ENCODE assay signal across 17 cellular contexts in the genomic region with DNA sequence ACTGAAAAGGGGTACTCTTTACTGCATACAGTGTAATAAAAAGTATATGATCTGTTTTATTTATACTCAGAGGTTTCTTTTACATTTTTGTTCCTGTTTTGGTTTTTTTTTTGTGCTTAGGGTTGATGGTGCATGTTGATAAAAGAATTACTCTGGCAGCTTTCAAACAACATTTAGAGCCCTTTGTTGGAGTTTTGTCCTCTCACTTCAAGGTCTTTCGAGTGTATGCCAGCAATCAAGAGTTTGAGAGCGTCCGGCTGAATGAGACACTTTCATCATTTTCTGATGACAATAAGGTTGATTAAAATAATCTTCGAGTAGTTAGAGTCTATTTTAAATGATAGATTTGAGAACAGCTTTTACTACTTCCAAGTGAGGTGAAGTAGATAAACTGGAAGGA.
DNase-seq lines count a peak whose midpoint lies in the region; ATAC-seq, FAIRE-seq and TF ChIP-seq lines count a peak whose summit lies in the region.
"Had no signal": no experiment of that assay in that cellular context is flagged by ENCODE, and none has a peak within 500 bp of the region (broad histone marks: within the 10 kb centered on the region; RNA-seq: fewer than 3 reads in every experiment).

No MANE protein-coding gene starts in this region.

- H3K4me3 ChIP-seq in heart right ventricle (no peak overlapping the region), hepatocyte (no peak overlapping the region)
- H3K4me3 ChIP-seq: MG63 had no signal

- no peak overlapping the region for H2AFZ ChIP-seq in hepatocyte

- no peaks in the 10 kb centered on the region for H3K9me3 ChIP-seq in heart right ventricle
- H3K9me3 ChIP-seq in hepatocyte (ENCODE audit: low read depth) = no peaks in the 10 kb centered on the region
- H3K9me3 ChIP-seq: MG63 had no signal

- no peak for TF ChIP-seq CTCF in heart right ventricle (IDR thresholded peaks at IDR 0.05)
- TF ChIP-seq CTCF in hepatocyte (IDR thresholded peaks at IDR 0.05; ENCODE audit: poor library complexity) = no peak

- H3K27ac ChIP-seq in heart right ventricle (peak overlapping the region in 7 of 10 donors; percentile 5 to 64 (median 43)), hepatocyte (peak overlapping the region; percentile 53)

- peak overlapping the region; percentile 38 for H3K27ac Mint-ChIP-seq in stimulated activated effector memory CD8-positive, alpha-beta T cell treated with anti-CD3 and anti-CD28 coated beads, Interleukin-12 subunit alpha, Interleukin-12 subunit beta, amount 100 ng/mL, for 72 hours
- H3K27ac Mint-ChIP-seq: B cell had no signal

- 56 to 58% methylated on average over 4 of the region's 4 CpGs for WGBS in heart right ventricle, 2 donors
- WGBS in hepatocyte (ENCODE audit: low lambda C conversion rate, missing lambda C conversion rate) = 62% methylated on average over 4 of the region's 4 CpGs

- no peak overlapping the region for H3K4me2 ChIP-seq in hepatocyte

- H3K9me3 Mint-ChIP-seq in stimulated activated effector memory CD8-positive, alpha-beta T cell treated with anti-CD3 and anti-CD28 coated beads, Interleukin-12 subunit alpha, Interleukin-12 subunit beta, amount 100 ng/mL, for 72 hours = no peaks in the 10 kb centered on the region

- no peak for TF ChIP-seq POLR2A in H54 (IDR thresholded peaks at IDR 0.05; ENCODE audit: low read depth, low read length)

- H4K20me1 ChIP-seq in hepatocyte (ENCODE audit: insufficient read depth, poor library complexity, severe bottlenecking) = no peaks in the 10 kb centered on the region

- H3K4me1 ChIP-seq in heart right ventricle (peaks cover 0 to 38% (median 17%) of the 10 kb centered on the region in 9 donors), hepatocyte (ENCODE audit: insufficient read depth) (peaks cover 19% of the 10 kb centered on the region)

- ATAC-seq in heart right ventricle (no peak), GM18502 (IDR thresholded peaks at IDR 0.05; ENCODE audit: poor library complexity, unreplicated experiment) (no peak), GM19455 (IDR thresholded peaks at IDR 0.05; ENCODE audit: unreplicated experiment) (no peak)
- ATAC-seq in stimulated activated effector memory CD8-positive, alpha-beta T cell treated with anti-CD3 and anti-CD28 coated beads, Interleukin-12 subunit alpha, Interleukin-12 subunit beta, amount 100 ng/mL, for 72 hours = no peak

- H3K9me2 ChIP-seq in hepatocyte (replicated peaks; ENCODE audit: insufficient read depth) = no peaks in the 10 kb centered on the region

- peaks cover 0 to 97% (median 18%) of the 10 kb centered on the region in 9 donors for H3K36me3 ChIP-seq in heart right ventricle
- H3K36me3 ChIP-seq in hepatocyte (replicated peaks; ENCODE audit: insufficient read depth, low read depth) = peaks cover 4% of the 10 kb centered on the region

- peak; percentile 58 for FAIRE-seq in H54 (lab: Jason Lieb, UNC)

- H3K27me3 ChIP-seq in heart right ventricle = no peaks in the 10 kb centered on the region
- no peaks in the 10 kb centered on the region for H3K27me3 ChIP-seq in hepatocyte
- H3K27me3 ChIP-seq: MG63 had no signal

- H3K79me2 ChIP-seq in hepatocyte = no peaks in the 10 kb centered on the region

- H3K36me3 Mint-ChIP-seq in stimulated activated effector memory CD8-positive, alpha-beta T cell treated with anti-CD3 and anti-CD28 coated beads, Interleukin-12 subunit alpha, Interleukin-12 subunit beta, amount 100 ng/mL, for 72 hours = peaks cover 82% of the 10 kb centered on the region

- no peaks in the 10 kb centered on the region for H3K4me1 Mint-ChIP-seq in stimulated activated effector memory CD8-positive, alpha-beta T cell treated with anti-CD3 and anti-CD28 coated beads, Interleukin-12 subunit alpha, Interleukin-12 subunit beta, amount 100 ng/mL, for 72 hours
- H3K4me1 Mint-ChIP-seq: B cell had no signal

- H3K4me3 Mint-ChIP-seq in stimulated activated effector memory CD8-positive, alpha-beta T cell treated with anti-CD3 and anti-CD28 coated beads, Interleukin-12 subunit alpha, Interleukin-12 subunit beta, amount 100 ng/mL, for 72 hours = no peak overlapping the region
- H3K4me3 Mint-ChIP-seq: B cell had no signal

- DNase-seq in heart right ventricle (no peak), cardiac septum (ENCODE audit: low spot score) (no peak), H54 (ENCODE audit: insufficient read length, low spot score) (no peak), hepatocyte (ENCODE audit: low spot score) (no peak)
- no peak for DNase-seq in stimulated activated effector memory CD8-positive, alpha-beta T cell treated with anti-CD3 and anti-CD28 coated beads, Interleukin-12 subunit alpha, Interleukin-12 subunit beta, amount 100 ng/mL, for 72 hours (ENCODE audit: low spot score in 2 of 2)
- DNase-seq: ACHN, DMS 273 treated with DMSO at 0.1 percent for 48 hours, MG63, NCI-H1105 treated with DMSO at 0.1 percent for 48 hours, NCI-H187 treated with DMSO at 0.1 percent for 48 hours, NCI-H2171, NCI-H446 treated with DMSO at 0.1 percent for 48 hours, NCI-H748 treated with DMSO at 0.1 percent for 48 hours, PC-3 had no signal

- intact Hi-C loops in heart right ventricle (cut with DNase I) = no loop called here
- intact Hi-C loops in cardiac septum (cut with DNase I) = no loop called here
